ENCODE assay signal across 20 cellular contexts in the genomic region with DNA sequence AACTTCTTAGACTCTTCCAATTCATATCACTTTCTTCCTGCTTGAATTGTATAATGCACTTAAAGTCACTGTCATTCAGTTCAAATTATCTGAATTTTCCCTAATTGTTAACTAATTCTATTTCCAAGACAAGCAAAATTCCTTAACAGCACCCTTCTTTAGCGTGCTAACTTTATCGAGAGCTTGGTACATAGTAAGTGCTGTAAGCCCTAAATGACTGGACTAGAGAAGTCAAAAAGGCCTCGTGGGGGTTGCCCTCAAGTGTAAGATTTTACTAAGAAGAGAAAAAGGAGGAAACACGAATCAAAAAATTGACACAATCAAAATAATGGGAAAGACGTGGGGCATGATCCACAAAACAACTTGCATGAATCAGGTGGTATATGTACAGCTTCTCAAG. TPM values are rescaled to one million over a fixed set of nuclear protein-coding genes. Genes with fewer than 3 reads are reported as not detected.
DNase-seq lines count a peak whose midpoint lies in the region; ATAC-seq and TF ChIP-seq lines count a peak whose summit lies in the region.
"Had no signal": no experiment of that assay in that cellular context is flagged by ENCODE, and none has a peak within 500 bp of the region (broad histone marks: within the 10 kb centered on the region; RNA-seq: fewer than 3 reads in every experiment).

No MANE protein-coding gene starts in this region.

- no peak overlapping the region for H4K5ac ChIP-seq in H9 (ENCODE audit: insufficient read length, low read depth, low read length)

- H3K27me3 Mint-ChIP-seq in CD4-positive, alpha-beta memory T cell: no peaks in the 10 kb centered on the region
- H3K27me3 Mint-ChIP-seq in H9 (ENCODE audit: low read depth) (no peaks in the 10 kb centered on the region), chondrocyte (ENCODE audit: low read depth) (no peaks in the 10 kb centered on the region)

- H3K79me1 ChIP-seq in H9 (ENCODE audit: insufficient read depth, low read depth, low read length, poor library complexity, severe bottlenecking): no peaks in the 10 kb centered on the region

- CTCF ChIA-PET in CD4-positive, alpha-beta memory T cell (lab: Charles Lee; ENCODE audit: partially characterized antibody): interaction anchor here (1.6 to 2.2 kb wide), 3 partner anchors 29 to 137 kb away, joined by 4 to 11 read pairs (median 8); no protein-coding TSS in a partner anchor

- H3T11ph ChIP-seq in H9 (ENCODE audit: low read length): no peak overlapping the region

- H3K23me2 ChIP-seq in H9 (ENCODE audit: insufficient read length, low read depth, low read length, poor library complexity, severe bottlenecking): no peaks in the 10 kb centered on the region

- no peak overlapping the region for H4K8ac ChIP-seq in H9 (replicated peaks; ENCODE audit: insufficient read length, low read depth, low read length)

- H3K4me2 ChIP-seq in H9 (ENCODE audit: insufficient read depth, insufficient read length, low read length): no peak overlapping the region

- H3K23ac ChIP-seq in H9 (ENCODE audit: insufficient read length, low read depth, low read length): no peak overlapping the region

- H2BK12ac ChIP-seq in H9 (ENCODE audit: insufficient read length, low read depth, low read length): no peak overlapping the region

- no peak overlapping the region for H3K4me3 ChIP-seq in CD4-positive, alpha-beta memory T cell (ENCODE audit: low read length in 2 of 2)
- H3K4me3 ChIP-seq in neutrophil (ENCODE audit: low read depth in 1 of 2, low read length in 1 of 2): no peak overlapping the region
- H3K4me3 ChIP-seq: left lung, prostate gland had no signal

- H3K4me1 Mint-ChIP-seq in CD4-positive, alpha-beta memory T cell: peaks cover 69 to 98% (median 86%) of the 10 kb centered on the region in 4 donors
- H3K4me1 Mint-ChIP-seq in H9 (peaks cover 83 to 88% of the 10 kb centered on the region in 2 experiments), chondrocyte (ENCODE audit: low read depth) (peaks cover 73% of the 10 kb centered on the region)

- no peak overlapping the region for H2BK15ac ChIP-seq in H9 (ENCODE audit: low read depth, low read length)

- peak overlapping the region in 6 of 7 donors; percentile 5 to 77 (median 52) for H3K27ac Mint-ChIP-seq in CD4-positive, alpha-beta memory T cell
- peak overlapping the region; percentile 1 to 94 (median 50); a peak in 4 of 7 replicates for H3K27ac Mint-ChIP-seq in H9
- peak overlapping the region; percentile 14 for H3K27ac Mint-ChIP-seq in chondrocyte (ENCODE audit: unreplicated experiment)

- no peaks in the 10 kb centered on the region for H3K9me3 ChIP-seq in CD4-positive, alpha-beta memory T cell (ENCODE audit: control insufficient read depth in 1 of 2, low read length in 2 of 2)
- H3K9me3 ChIP-seq in H9 (ENCODE audit: control insufficient read depth, low read depth, low read length): no peaks in the 10 kb centered on the region
- H3K9me3 ChIP-seq in neutrophil: no peaks in the 10 kb centered on the region
- H3K9me3 ChIP-seq: left lung, prostate gland had no signal

- no peak overlapping the region for H2AK5ac ChIP-seq in H9 (ENCODE audit: insufficient read length, low read length)

- no peak overlapping the region for H4K91ac ChIP-seq in H9 (ENCODE audit: insufficient read length, low read depth, low read length)

- no peak overlapping the region for H3K18ac ChIP-seq in H9 (ENCODE audit: insufficient read length, low read depth, low read length)

- no CpG with 5 or more reads among the region's 5 CpGs for WGBS in H9 (ENCODE audit: extremely low coverage, insufficient read length, low lambda C conversion rate)

- no peaks in the 10 kb centered on the region for H3K9me3 Mint-ChIP-seq in CD4-positive, alpha-beta memory T cell
- no peaks in the 10 kb centered on the region for H3K9me3 Mint-ChIP-seq in H9
- no peaks in the 10 kb centered on the region for H3K9me3 Mint-ChIP-seq in chondrocyte (ENCODE audit: low read depth)
- H3K9me3 Mint-ChIP-seq: activated T-cell treated with anti-CD3 and anti-CD28 coated beads, Interleukin-2, amount 50 U/mL, for 4 hours; neural crest cell had no signal

- no peak for TF ChIP-seq CTCF in H9 (conservative IDR thresholded peaks at IDR 0.05)
- TF ChIP-seq CTCF in chondrocyte (IDR thresholded peaks at IDR 0.05): no peak
- no peak for TF ChIP-seq CTCF in neutrophil (IDR thresholded peaks at IDR 0.05)

- no peak overlapping the region for H3K4ac ChIP-seq in H9 (ENCODE audit: low read depth, low read length)

- no peak for ATAC-seq in GM19397 (IDR thresholded peaks at IDR 0.05; ENCODE audit: unreplicated experiment)
- ATAC-seq: activated T-cell treated with anti-CD3 and anti-CD28 coated beads, Interleukin-2, amount 50 U/mL, for 4 hours; esophagus mucosa; left lung had no signal

- H3K4me3 Mint-ChIP-seq in CD4-positive, alpha-beta memory T cell: peak overlapping the region in 7 of 8 donors; percentile 18 to 60 (median 55)
- H3K4me3 Mint-ChIP-seq in H9: no peak overlapping the region; a peak in 1 of 5 replicates
- H3K4me3 Mint-ChIP-seq in chondrocyte (ENCODE audit: unreplicated experiment): no peak overlapping the region
- H3K4me3 Mint-ChIP-seq: activated T-cell treated with anti-CD3 and anti-CD28 coated beads, Interleukin-2, amount 50 U/mL, for 4 hours; neural crest cell had no signal

- H3K4me1 ChIP-seq in CD4-positive, alpha-beta memory T cell (ENCODE audit: insufficient read depth, low read length): peaks cover 95% of the 10 kb centered on the region
- H3K4me1 ChIP-seq in H9 (ENCODE audit: insufficient read depth, low read length) (peaks cover 21% of the 10 kb centered on the region), neutrophil (ENCODE audit: control insufficient read depth in 1 of 2, insufficient read depth in 1 of 2, low read depth in 1 of 2, low read length in 1 of 2) (peaks cover 49 to 68% of the 10 kb centered on the region in 2 experiments)
- H3K4me1 ChIP-seq: prostate gland had no signal

- no peak overlapping the region for H3K56ac ChIP-seq in H9 (ENCODE audit: insufficient read length, low read depth, low read length)

- no peaks in the 10 kb centered on the region for H4K20me1 ChIP-seq in H9 (ENCODE audit: control insufficient read depth, insufficient read depth, insufficient read length)

- DNase-seq in CD4-positive, alpha-beta memory T cell: no peak
- no peak for DNase-seq in H9
- no peak for DNase-seq in chondrocyte (ENCODE audit: low spot score)
- DNase-seq in NCI-H1092 treated with DMSO at 0.1 percent for 48 hours (lab: John Stamatoyannopoulos, UW): no peak
- DNase-seq in GF-D8 (lab: John Stamatoyannopoulos, UW): no peak
- DNase-seq: activated naive CD4-positive, alpha-beta T cell treated with anti-CD3 and anti-CD28 coated beads, Interleukin-2, amount 50 U/mL, for 16 hours; activated T-cell treated with anti-CD3 and anti-CD28 coated beads, Interleukin-2, amount 50 U/mL, for 4 hours; DMS79 treated with DMSO at 0.1 percent for 48 hours; foreskin melanocyte; HCEC 1CT; KG1; left lung; NCI-H1694; NCI-H2171 treated with DMSO at 0.1 percent for 48 hours; NCI-H526 treated with DMSO at 0.1 percent for 48 hours had no signal

- H3K36me3 Mint-ChIP-seq in CD4-positive, alpha-beta memory T cell: peaks cover 4 to 16% of the 10 kb centered on the region in 2 donors
- 0 out of 7 replicates have a peak, but pooled peaks cover 0 to 4% (median 0%) of the 10 kb centered on the region in 3 experiments for H3K36me3 Mint-ChIP-seq in H9 (ENCODE audit: insufficient read depth in 1 of 3, low read depth in 3 of 3)
- peaks cover 3% of the 10 kb centered on the region for H3K36me3 Mint-ChIP-seq in chondrocyte (ENCODE audit: low read depth)

- POLR2A ChIA-PET in CD4-positive, alpha-beta memory T cell (lab: Charles Lee; ENCODE audit: partially characterized antibody): interaction anchor here (1.1 to 9.7 kb wide), 3 partner anchors 11 to 25 kb away, joined by 3 to 68 read pairs (median 15); a partner anchor contains a TSS

- no peak overlapping the region for H3K14ac ChIP-seq in H9 (ENCODE audit: insufficient read depth, low read length)

- no peak overlapping the region for H2BK5ac ChIP-seq in H9 (ENCODE audit: insufficient read length, low read length)

- no peak overlapping the region for H2BK20ac ChIP-seq in H9 (ENCODE audit: low read depth, low read length, poor library complexity, severe bottlenecking)

- H3K9ac ChIP-seq in H9 (ENCODE audit: extremely low read depth, insufficient read length, low read length): no peak overlapping the region

- H3K27ac ChIP-seq in CD4-positive, alpha-beta memory T cell (ENCODE audit: low read depth, low read length): no peak overlapping the region
- H3K27ac ChIP-seq in H9 (ENCODE audit: insufficient read length, low read depth, low read length) (no peak overlapping the region), neutrophil (peak overlapping the region; percentile 77)
- H3K27ac ChIP-seq: left lung, prostate gland had no signal

- H2BK120ac ChIP-seq in H9 (ENCODE audit: low read depth, low read length, poor library complexity, severe bottlenecking): no peak overlapping the region

- H3K79me2 ChIP-seq in H9 (ENCODE audit: insufficient read depth, low read length): peaks cover 81% of the 10 kb centered on the region

- H3K36me3 ChIP-seq in CD4-positive, alpha-beta memory T cell (ENCODE audit: insufficient read depth, low read length): no peaks in the 10 kb centered on the region
- no peaks in the 10 kb centered on the region for H3K36me3 ChIP-seq in neutrophil
- H3K36me3 ChIP-seq: left lung, prostate gland had no signal

- no peaks in the 10 kb centered on the region for H3K27me3 ChIP-seq in CD4-positive, alpha-beta memory T cell (ENCODE audit: insufficient read depth, low read length)
- no peaks in the 10 kb centered on the region for H3K27me3 ChIP-seq in H9 (ENCODE audit: insufficient read depth, low read length)
- no peaks in the 10 kb centered on the region for H3K27me3 ChIP-seq in neutrophil
- H3K27me3 ChIP-seq: left lung had no signal

- H2AFZ ChIP-seq in H9 (ENCODE audit: low read length): no peak overlapping the region

- intact Hi-C loops in CD4-positive, alpha-beta memory T cell (cut with micrococcal nuclease): loop anchor here (1.0 kb wide), 1 partner anchor 10 kb away; no protein-coding TSS in a partner anchor

RNA-seq across cellular contexts. Expression of a gene that starts 11.3 kb away (rescaled TPM):
- 100 to 1,000 TPM; 190 to 206 TPM for total RNA-seq in CD4-positive, alpha-beta memory T cell
- polyA plus RNA-seq in CD4-positive, alpha-beta memory T cell: 10 to 100 TPM in 1 of 2 donors, 1 to 10 TPM in 1; 6.7 to 24.3 TPM
- 110 and 114 TPM in 2 replicates for total RNA-seq in H9 (2021)
- total RNA-seq in chondrocyte: 61.4 to 75.8 TPM (median 68.8 TPM) in 3 replicates

Comparison
In these comparisons a context has a peak if more than half of its experiments do, and no peak if none do; other contexts are left out.
1. H3K4me3 Mint-ChIP-seq: peak in CD4-positive, alpha-beta memory T cell (7 of 8); none in H9 (0 of 2) and chondrocyte (single experiment).
2. Peak in every context shown above with its lines, with median percentiles within 50 percentile points of each other: H3K27ac Mint-ChIP-seq.